Comparison of ENCODE assay signal across 8 cellular contexts in genomic region chr17:78716814-78717393, GRCh38.
A peak's percentile ranks its signal among the peaks of the same experiment; 100 is the strongest.
DNase-seq lines count a peak whose midpoint lies in the region; TF ChIP-seq lines count a peak whose summit lies in the region.

No MANE protein-coding gene starts in this region.

- no TSS peak for BruUV-seq in MCF 10A (replicated peaks; lab: Mats Ljungman, UMichigan)

- H3K9me2 ChIP-seq in GM23248 (ENCODE audit: insufficient read depth), result no peaks in the 10 kb centered on the region

- POLR2A ChIA-PET in MCF 10A (lab: Yijun Ruan, JAX), result interaction anchor here (0.5 to 7.9 kb wide), 14 partner anchors 9 to 1433 kb away, joined by 3 to 131 read pairs (median 6); no protein-coding TSS in a partner anchor

- H3K4me3 Mint-ChIP-seq in MCF 10A (ENCODE audit: unreplicated experiment), result peak overlapping the region; percentile 74

- no peaks in the 10 kb centered on the region for H3K9me3 ChIP-seq in GM23248 (ENCODE audit: low read depth)

- H2AFZ ChIP-seq in GM23248, result peak overlapping the region; percentile 65

- H3F3A ChIP-seq in GM23248 (ENCODE audit: insufficient read depth), result peaks cover 11% of the 10 kb centered on the region; the same call in 1 of the 2 replicates

- H3K27me3 ChIP-seq in GM23248 (replicated peaks; ENCODE audit: insufficient read depth), result no peaks in the 10 kb centered on the region
- no peaks in the 10 kb centered on the region for H3K27me3 ChIP-seq in kidney epithelial cell (ENCODE audit: control insufficient read depth, insufficient read depth, low read length)

- peaks cover 55% of the 10 kb centered on the region for H3K4me1 Mint-ChIP-seq in MCF 10A (ENCODE audit: insufficient read depth, unreplicated experiment)

- H3K9me3 Mint-ChIP-seq in MCF 10A (ENCODE audit: unreplicated experiment), result no peaks in the 10 kb centered on the region

- H3K4me3 ChIP-seq in GM23248 (peak overlapping the region; percentile 73), kidney epithelial cell (ENCODE audit: low read depth, low read length) (peak overlapping the region; percentile 27)

- H3K4me1 ChIP-seq in GM23248 (ENCODE audit: insufficient read depth), result peaks cover 30% of the 10 kb centered on the region

- in situ Hi-C loops in GM23248 (cut with MboI), result no loop called here

- no peak overlapping the region for H3K27ac ChIP-seq in GM23248

- CTCF ChIA-PET in MCF 10A (lab: Yijun Ruan, JAX), result interaction anchor here (0.7 to 2.6 kb wide), 5 partner anchors 8 to 220 kb away, joined by 3 to 16 read pairs (median 5); no protein-coding TSS in a partner anchor

- H3K79me2 ChIP-seq in GM23248 (ENCODE audit: insufficient read depth), result peaks cover 88% of the 10 kb centered on the region

- WGBS in GM23248 (ENCODE audit: low coverage in 1 of 2, low lambda C conversion rate in 2 of 2, missing lambda C conversion rate in 2 of 2), 2 experiments, result 1 to 3% methylated on average over 19 of the region's 19 CpGs

- H3K36me3 ChIP-seq in GM23248 (ENCODE audit: low read depth), result no peaks in the 10 kb centered on the region
- H3K36me3 ChIP-seq in kidney epithelial cell (ENCODE audit: control insufficient read depth, insufficient read depth, low read length), result no peaks in the 10 kb centered on the region

- no peaks in the 10 kb centered on the region for H3K27me3 Mint-ChIP-seq in MCF 10A (ENCODE audit: insufficient read depth, unreplicated experiment)

- TF ChIP-seq CTCF in MCF 10A (IDR thresholded peaks at IDR 0.05; ENCODE audit: unreplicated experiment) (no peak), kidney epithelial cell (IDR thresholded peaks at IDR 0.05; ENCODE audit: insufficient read depth, low read length, poor library complexity, severe bottlenecking) (no peak), GM10266 (IDR thresholded peaks at IDR 0.05; ENCODE audit: control insufficient read depth, insufficient read depth, low read depth, missing control alignments) (no peak)

- H3K27ac Mint-ChIP-seq in MCF 10A (ENCODE audit: low read depth, unreplicated experiment), result peak overlapping the region; percentile 70

- H3K4me2 ChIP-seq in GM23248 (ENCODE audit: unreplicated experiment), result peak overlapping the region; percentile 92

- H3K9ac ChIP-seq in GM23248, result peak overlapping the region; percentile 70

- DNase-seq in AG08395 (ENCODE audit: low spot score), result peak; percentile 57
- peak; percentile 78 for DNase-seq in GM23248
- DNase-seq in NCI-H82 treated with DMSO at 0.1 percent for 48 hours (lab: John Stamatoyannopoulos, UW; ENCODE audit: unreplicated experiment), result peak; percentile 45
- DNase-seq in MCF 10A (ENCODE audit: unreplicated experiment), result peak; percentile 76
- no peak for DNase-seq in kidney epithelial cell (ENCODE audit: low read depth)
- peak; percentile 57 for DNase-seq in stimulated activated CD4-positive, alpha-beta T cell treated with anti-CD3 and anti-CD28 coated beads, Interleukin-15, amount 100 ng/mL, for 24 hours
- no peak for DNase-seq in GM10266 (ENCODE audit: extremely low spot score)
- DNase-seq in SW 1271 (lab: John Stamatoyannopoulos, UW), result no peak

- H3K36me3 Mint-ChIP-seq in MCF 10A (ENCODE audit: insufficient read depth, unreplicated experiment), result no peaks in the 10 kb centered on the region

- intact Hi-C loops in MCF 10A (cut with micrococcal nuclease), result loop anchor here (1.0 kb wide), 1 partner anchor 29 kb away; no protein-coding TSS in a partner anchor

- H4K20me1 ChIP-seq in GM23248 (ENCODE audit: insufficient read depth), result no peaks in the 10 kb centered on the region; the same call in 1 of the 2 replicates

Comparison
In these comparisons a context has a peak if more than half of its experiments do, and no peak if none do; other contexts are left out.
1. DNase-seq: peak in AG08395 (single experiment), GM23248 (single experiment), NCI-H82 treated with DMSO at 0.1 percent for 48 hours (single experiment), MCF 10A (single experiment) and stimulated activated CD4-positive, alpha-beta T cell treated with anti-CD3 and anti-CD28 coated beads, Interleukin-15, amount 100 ng/mL, for 24 hours (single experiment); none in kidney epithelial cell (single experiment), GM10266 (single experiment) and SW 1271 (0 of 2).